Comparison of ENCODE assay signal across 19 cellular contexts in genomic region chr1:41449326-41449921, GRCh38. TPM values are rescaled to one million over a fixed set of nuclear protein-coding genes. Genes with fewer than 3 reads are reported as not detected.
DNase-seq lines count a peak whose midpoint lies in the region; ATAC-seq, FAIRE-seq and TF ChIP-seq lines count a peak whose summit lies in the region.
"Had no signal": no experiment of that assay in that cellular context is flagged by ENCODE, and none has a peak within 500 bp of the region (broad histone marks: within the 10 kb centered on the region; RNA-seq: fewer than 3 reads in every experiment).

No MANE protein-coding gene starts in this region.

- H3K4me3 Mint-ChIP-seq in Caco-2 (ENCODE audit: unreplicated experiment) (no peak overlapping the region), nephron progenitor cell (no peak overlapping the region), progenitor cell of endocrine pancreas (ENCODE audit: low read depth) (no peak overlapping the region)
- H3K4me3 Mint-ChIP-seq: CD8-positive, alpha-beta memory T cell had no signal

- H3K9me3 ChIP-seq in Caco-2: no peaks in the 10 kb centered on the region
- H3K9me3 ChIP-seq in ascending aorta: no peaks in the 10 kb centered on the region
- H3K9me3 ChIP-seq: SK-N-SH had no signal

- no peak for ATAC-seq in GM21367 (IDR thresholded peaks at IDR 0.05; ENCODE audit: unreplicated experiment)
- ATAC-seq: Panc1 had no signal

- no peaks in the 10 kb centered on the region for H3K36me3 ChIP-seq in Caco-2 (ENCODE audit: control insufficient read depth, insufficient read depth, low read length)
- no peaks in the 10 kb centered on the region for H3K36me3 ChIP-seq in ascending aorta

- no peaks in the 10 kb centered on the region for H3K9me3 Mint-ChIP-seq in Caco-2 (ENCODE audit: unreplicated experiment)
- H3K9me3 Mint-ChIP-seq in nephron progenitor cell: peaks cover 9% of the 10 kb centered on the region
- H3K9me3 Mint-ChIP-seq in progenitor cell of endocrine pancreas (ENCODE audit: low read depth): no peaks in the 10 kb centered on the region

- DNase-seq in Caco-2: no peak
- no peak for DNase-seq in ascending aorta (ENCODE audit: low spot score in 2 of 2)
- DNase-seq in nephron progenitor cell: no peak
- DNase-seq in HTR-8/SVneo (ENCODE audit: insufficient read length, low spot score): no peak
- DNase-seq in occipital lobe (lab: John Stamatoyannopoulos, UW): no peak
- DNase-seq in progenitor cell of endocrine pancreas (ENCODE audit: low spot score, unreplicated experiment): no peak
- DNase-seq: AML-193; CD8-positive, alpha-beta memory T cell; DMS 273 treated with DMSO at 0.1 percent for 48 hours; EL; HCEC 1CT; NCI-H1092; NCI-H1694; Right ventricle myocardium superior; SK-N-SH had no signal

- BruUV-seq in Caco-2 (replicated peaks; lab: Mats Ljungman, UMichigan): no TSS peak

- H3K36me3 Mint-ChIP-seq in Caco-2 (ENCODE audit: insufficient read depth, unreplicated experiment) (peaks cover 6% of the 10 kb centered on the region), nephron progenitor cell (ENCODE audit: low read depth) (no peaks in the 10 kb centered on the region), progenitor cell of endocrine pancreas (ENCODE audit: insufficient read depth) (no peaks in the 10 kb centered on the region)
- H3K36me3 Mint-ChIP-seq: CD8-positive, alpha-beta memory T cell had no signal

- H3K4me1 ChIP-seq in Caco-2 (peaks cover 6% of the 10 kb centered on the region; the same call in 1 of the 2 replicates), ascending aorta (peaks cover 5 to 14% of the 10 kb centered on the region in 2 donors)

- FAIRE-seq in HTR-8/SVneo (lab: Jason Lieb, UNC): no peak

- CTCF ChIA-PET in Caco-2 (lab: Charles Lee): no interaction called here

- peak overlapping the region; percentile 42 for H3K27ac Mint-ChIP-seq in Caco-2 (ENCODE audit: unreplicated experiment)
- peak overlapping the region; percentile 91 for H3K27ac Mint-ChIP-seq in nephron progenitor cell
- no peak overlapping the region for H3K27ac Mint-ChIP-seq in progenitor cell of endocrine pancreas

- no peak for TF ChIP-seq CTCF in 22Rv1 (IDR thresholded peaks at IDR 0.05)
- TF ChIP-seq CTCF in Caco-2 (IDR thresholded peaks at IDR 0.05; ENCODE audit: insufficient read depth in 1 of 2, low read depth in 1 of 2, low read length in 1 of 2, severe bottlenecking in 1 of 2, unreplicated experiment in 1 of 2): no peak
- TF ChIP-seq CTCF in ascending aorta (IDR thresholded peaks at IDR 0.05): no peak
- no peak for TF ChIP-seq CTCF in nephron progenitor cell (IDR thresholded peaks at IDR 0.05)
- no peak for TF ChIP-seq CTCF in progenitor cell of endocrine pancreas (IDR thresholded peaks at IDR 0.05; ENCODE audit: unreplicated experiment)

- POLR2A ChIA-PET in Caco-2 (lab: Charles Lee): no interaction called here

- H3K4me3 ChIP-seq in Caco-2 (ENCODE audit: low read depth, low read length) (no peak overlapping the region), ascending aorta (no peak overlapping the region)

- H3K27ac ChIP-seq in 22Rv1 (peak overlapping the region; percentile 90), ascending aorta (peak overlapping the region; percentile 49 to 71)

- H3K27me3 ChIP-seq in Caco-2 (replicated peaks; ENCODE audit: control insufficient read depth, insufficient read depth, low read length) (no peaks in the 10 kb centered on the region), ascending aorta (no peaks in the 10 kb centered on the region)

- intact Hi-C loops in Caco-2 (cut with micrococcal nuclease; ENCODE audit: unreplicated experiment) (no loop called here), ascending aorta (cut with DNase I) (no loop called here)

- H3K4me1 Mint-ChIP-seq in Caco-2 (ENCODE audit: low read depth, unreplicated experiment) (peaks cover 25% of the 10 kb centered on the region), nephron progenitor cell (peaks cover 57% of the 10 kb centered on the region), progenitor cell of endocrine pancreas (ENCODE audit: low read depth) (no peaks in the 10 kb centered on the region)
- H3K4me1 Mint-ChIP-seq: CD8-positive, alpha-beta memory T cell had no signal

- H3K27me3 Mint-ChIP-seq in Caco-2 (ENCODE audit: insufficient read depth, unreplicated experiment): no peaks in the 10 kb centered on the region
- peaks cover 8% of the 10 kb centered on the region for H3K27me3 Mint-ChIP-seq in nephron progenitor cell (ENCODE audit: low read depth, poor library complexity)
- peaks cover 14% of the 10 kb centered on the region for H3K27me3 Mint-ChIP-seq in progenitor cell of endocrine pancreas

RNA-seq across cellular contexts. Expression of gene EDN2, which starts 35.1 kb away (rescaled TPM):
- not detected in 2 replicates for total RNA-seq in Caco-2 (2022)
- not detected for total RNA-seq in ascending aorta
- total RNA-seq in occipital lobe: not detected
- total RNA-seq in progenitor cell of endocrine pancreas: not detected in 2 replicates
- total RNA-seq: CD8-positive, alpha-beta memory T cell; HT1080 had no signal
